In the genomic region with DNA sequence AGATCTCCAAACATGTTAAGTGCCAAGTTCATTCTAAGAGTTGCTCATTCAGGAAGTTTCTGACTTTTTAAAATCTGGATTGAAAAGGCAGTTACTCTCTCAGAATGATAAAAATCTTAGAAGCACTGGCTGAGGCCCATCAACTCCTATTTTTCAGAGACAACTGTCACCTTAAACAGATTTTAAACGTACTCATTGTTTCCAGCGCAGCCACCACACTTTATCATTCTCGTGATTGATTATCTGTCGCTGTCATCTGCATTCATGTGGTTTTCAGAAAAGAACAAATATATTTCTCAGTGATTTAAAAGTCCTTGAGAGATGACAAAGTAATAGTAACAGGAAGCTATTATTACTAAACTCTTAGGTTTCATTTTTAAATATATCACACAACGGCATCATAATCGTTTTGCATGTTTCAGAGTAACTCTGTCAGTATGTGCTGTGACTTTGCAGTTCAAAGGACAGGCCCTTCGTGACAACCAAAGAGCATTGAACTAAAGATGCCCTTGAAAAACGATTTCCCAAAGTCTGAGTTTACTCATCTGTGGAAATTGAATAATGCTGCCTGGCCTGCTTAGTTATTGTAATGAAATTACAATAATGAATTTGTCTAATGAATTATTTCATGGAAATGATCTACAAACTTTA, we compare ENCODE assay signal across 10 cellular contexts. TPM values are rescaled to one million over a fixed set of nuclear protein-coding genes. Genes with fewer than 3 reads are reported as not detected.
DNase-seq lines count a peak whose midpoint lies in the region; ATAC-seq, FAIRE-seq and TF ChIP-seq lines count a peak whose summit lies in the region.
"Had no signal": no experiment of that assay in that cellular context is flagged by ENCODE, and none has a peak within 500 bp of the region (broad histone marks: within the 10 kb centered on the region; RNA-seq: fewer than 3 reads in every experiment).

No MANE protein-coding gene starts in this region.

- H2AFZ ChIP-seq in astrocyte (ENCODE audit: low read depth, low read length): no peak overlapping the region
- no peak overlapping the region for H2AFZ ChIP-seq in osteoblast (ENCODE audit: low read length)

- H3K27me3 Mint-ChIP-seq in astrocyte (ENCODE audit: low read depth, unreplicated experiment): peaks cover 4% of the 10 kb centered on the region

- no peaks in the 10 kb centered on the region for H3K9me3 ChIP-seq in astrocyte (ENCODE audit: insufficient read depth, low read depth, low read length)
- H3K9me3 ChIP-seq in osteoblast (ENCODE audit: low read depth, low read length): peaks cover 2% of the 10 kb centered on the region
- H3K9me3 ChIP-seq: testis had no signal

- H3K4me1 ChIP-seq in astrocyte (ENCODE audit: insufficient read depth, low read length) (no peaks in the 10 kb centered on the region), osteoblast (ENCODE audit: insufficient read depth, low read length) (no peaks in the 10 kb centered on the region)
- H3K4me1 ChIP-seq: testis had no signal

- H4K20me1 ChIP-seq in astrocyte (ENCODE audit: insufficient read depth, low read length): no peaks in the 10 kb centered on the region
- no peaks in the 10 kb centered on the region for H4K20me1 ChIP-seq in osteoblast (ENCODE audit: insufficient read depth, low read length)

- H3K4me1 Mint-ChIP-seq in astrocyte (ENCODE audit: low read depth, unreplicated experiment): no peaks in the 10 kb centered on the region

- no peak overlapping the region for H3K27ac ChIP-seq in astrocyte (ENCODE audit: low read depth, low read length)
- no peak overlapping the region for H3K27ac ChIP-seq in osteoblast (ENCODE audit: low read depth, low read length)
- H3K27ac ChIP-seq: testis had no signal

- peaks cover 2% of the 10 kb centered on the region for H3K9me3 Mint-ChIP-seq in astrocyte (ENCODE audit: unreplicated experiment)

- H3K4me2 ChIP-seq in astrocyte (ENCODE audit: low read length) (no peak overlapping the region), osteoblast (ENCODE audit: insufficient read depth, low read length) (no peak overlapping the region)

- no peak overlapping the region for H3K4me3 Mint-ChIP-seq in astrocyte (ENCODE audit: unreplicated experiment)

- ATAC-seq in GM18858 (IDR thresholded peaks at IDR 0.05; ENCODE audit: unreplicated experiment): peak; percentile 90
- peak; percentile 87 for ATAC-seq in GM21360 (IDR thresholded peaks at IDR 0.05; ENCODE audit: unreplicated experiment)
- peak; percentile 80 for ATAC-seq in HG03135 (IDR thresholded peaks at IDR 0.05; ENCODE audit: unreplicated experiment)

- no peak overlapping the region for H3K27ac Mint-ChIP-seq in astrocyte (ENCODE audit: unreplicated experiment)

- H3K27me3 ChIP-seq in astrocyte (ENCODE audit: insufficient read depth, low read length) (no peaks in the 10 kb centered on the region), osteoblast (ENCODE audit: insufficient read depth, low read length) (no peaks in the 10 kb centered on the region)
- H3K27me3 ChIP-seq: testis had no signal

- DNase-seq in astrocyte (ENCODE audit: low read depth) (peak; percentile 51), islet precursor cell (no peak), NOMO-1 (lab: John Stamatoyannopoulos, UW; ENCODE audit: unreplicated experiment in 2 of 2) (no peak), osteoblast (ENCODE audit: insufficient read length, low spot score, missing footprints) (no peak)
- DNase-seq: NCI-H187, T-helper 9 cell, testis had no signal

- no peak for FAIRE-seq in astrocyte (lab: Jason Lieb, UNC)

- no peak for TF ChIP-seq CTCF in astrocyte (IDR thresholded peaks at IDR 0.05; ENCODE audit: insufficient read depth, low read depth, low read length)
- TF ChIP-seq CTCF in osteoblast (IDR thresholded peaks at IDR 0.05; ENCODE audit: extremely low read depth, low read depth, low read length): no peak

- H3K36me3 Mint-ChIP-seq in astrocyte (ENCODE audit: low read depth, unreplicated experiment): no peaks in the 10 kb centered on the region

- no peak overlapping the region for H3K4me3 ChIP-seq in astrocyte (ENCODE audit: insufficient read depth, low read depth, low read length)
- no peak overlapping the region for H3K4me3 ChIP-seq in osteoblast (ENCODE audit: insufficient read depth, low read length)
- H3K4me3 ChIP-seq: testis had no signal

- H3K9ac ChIP-seq in astrocyte (ENCODE audit: low read length): no peak overlapping the region

- H3K36me3 ChIP-seq in astrocyte (ENCODE audit: insufficient read depth, low read length): no peaks in the 10 kb centered on the region
- no peaks in the 10 kb centered on the region for H3K36me3 ChIP-seq in osteoblast (ENCODE audit: insufficient read depth, low read length)

- no peaks in the 10 kb centered on the region for H3K79me2 ChIP-seq in astrocyte (ENCODE audit: insufficient read depth, low read length)
- H3K79me2 ChIP-seq in osteoblast (ENCODE audit: insufficient read depth, low read length): no peaks in the 10 kb centered on the region

RNA-seq across cellular contexts. Expression of gene KCNK1, which starts 14.9 kb away (rescaled TPM):
- 5.7 and 6.0 TPM in 2 replicates for total RNA-seq in astrocyte
- total RNA-seq in osteoblast: 3.6 and 4.7 TPM in 2 replicates
